Comparison of ENCODE assay signal across 23 cellular contexts in the genomic region with DNA sequence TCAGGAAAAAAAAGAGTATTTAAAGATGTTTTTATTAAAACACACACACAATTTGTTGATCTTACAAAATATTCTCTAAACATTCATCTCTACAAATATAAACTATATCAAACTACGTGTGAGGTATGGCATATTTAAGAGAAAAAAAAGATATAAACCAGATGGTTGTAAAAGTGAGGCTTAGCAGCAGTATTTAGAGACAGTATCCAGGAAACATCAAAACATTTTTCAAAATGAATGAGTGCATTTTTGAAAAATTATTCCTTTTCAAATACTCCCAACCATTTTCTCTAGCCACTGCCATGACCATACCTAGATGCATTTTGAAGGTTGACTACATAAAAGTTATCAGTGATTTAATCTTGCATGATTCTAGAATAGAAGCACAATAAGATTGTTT. TPM values are rescaled to one million over a fixed set of nuclear protein-coding genes. Genes with fewer than 3 reads are reported as not detected.
DNase-seq lines count a peak whose midpoint lies in the region; ATAC-seq, FAIRE-seq and TF ChIP-seq lines count a peak whose summit lies in the region.
"Had no signal": no experiment of that assay in that cellular context is flagged by ENCODE, and none has a peak within 500 bp of the region (broad histone marks: within the 10 kb centered on the region; RNA-seq: fewer than 3 reads in every experiment).

No MANE protein-coding gene starts in this region.

- H3K9me3 ChIP-seq in pancreas: no peaks in the 10 kb centered on the region
- H3K9me3 ChIP-seq: Caco-2, HAP-1 had no signal

- DNase-seq in HCEC 1CT (peak; percentile 32), fibroblast of villous mesenchyme (ENCODE audit: low read depth) (peak; percentile 82), pancreas (no peak), DMS79 treated with DMSO at 0.1 percent for 48 hours (lab: John Stamatoyannopoulos, UW) (no peak), nephron progenitor cell (no peak), NCI-H2196 (lab: John Stamatoyannopoulos, UW; ENCODE audit: unreplicated experiment) (no peak)
- DNase-seq: Caco-2; CD4-positive, CD25-positive, alpha-beta regulatory T cell; CD8-positive, alpha-beta T cell; DMS153; EL; GDM1; GOT3 had no signal

- H3K27ac Mint-ChIP-seq in nephron progenitor cell: no peak overlapping the region
- H3K27ac Mint-ChIP-seq: B cell; CD4-positive, CD25-positive, alpha-beta regulatory T cell; CD8-positive, alpha-beta T cell had no signal

- intact Hi-C loops in pancreas (cut with DNase I): no loop called here

- TF ChIP-seq CTCF in fibroblast of villous mesenchyme (IDR thresholded peaks at IDR 0.05; ENCODE audit: insufficient read depth, low read depth, low read length) (no peak), pancreas (IDR thresholded peaks at IDR 0.05) (no peak), nephron progenitor cell (IDR thresholded peaks at IDR 0.05) (no peak)

- no peaks in the 10 kb centered on the region for H3K4me1 ChIP-seq in pancreas
- H3K4me1 ChIP-seq: Caco-2, HAP-1 had no signal

- H3K36me3 ChIP-seq in pancreas: no peaks in the 10 kb centered on the region
- H3K36me3 ChIP-seq: BLaER1, HAP-1 had no signal

- FAIRE-seq in pancreas (lab: Jason Lieb, UNC): peak; percentile 51
- FAIRE-seq: A204.1, GM12878, GM19239, H54 had no signal

- H3K27ac ChIP-seq in pancreas: no peak overlapping the region
- H3K27ac ChIP-seq: 22Rv1, BLaER1, C4-2B had no signal

- H3K9me3 Mint-ChIP-seq in nephron progenitor cell: no peaks in the 10 kb centered on the region
- H3K9me3 Mint-ChIP-seq: CD8-positive, alpha-beta T cell had no signal

- 59 to 87% methylated on average over 1 of the region's 1 CpG for WGBS in pancreas, 2 donors

- no peak overlapping the region for H3K4me3 Mint-ChIP-seq in nephron progenitor cell
- H3K4me3 Mint-ChIP-seq: B cell; CD4-positive, CD25-positive, alpha-beta regulatory T cell; CD8-positive, alpha-beta T cell had no signal

- no peaks in the 10 kb centered on the region for H3K27me3 ChIP-seq in pancreas
- H3K27me3 ChIP-seq: BLaER1 had no signal

- peaks cover 8% of the 10 kb centered on the region for H3K4me1 Mint-ChIP-seq in nephron progenitor cell
- H3K4me1 Mint-ChIP-seq: CD4-positive, CD25-positive, alpha-beta regulatory T cell had no signal

- ATAC-seq in SK-N-SH treated with all-trans-retinoic acid at 6 μM for 48 hours (peak; percentile 62), pancreas (no peak)
- ATAC-seq: CD8-positive, alpha-beta T cell; GM12878 had no signal

- peaks cover 4% of the 10 kb centered on the region for H3K27me3 Mint-ChIP-seq in nephron progenitor cell (ENCODE audit: low read depth, poor library complexity)
- H3K27me3 Mint-ChIP-seq: B cell; CD4-positive, CD25-positive, alpha-beta regulatory T cell had no signal

- H3K36me3 Mint-ChIP-seq in nephron progenitor cell (ENCODE audit: low read depth): no peaks in the 10 kb centered on the region
- H3K36me3 Mint-ChIP-seq: CD4-positive, CD25-positive, alpha-beta regulatory T cell; CD8-positive, alpha-beta T cell had no signal

- H3K4me3 ChIP-seq in fibroblast of villous mesenchyme (ENCODE audit: low read depth, low read length) (no peak overlapping the region), pancreas (no peak overlapping the region)
- H3K4me3 ChIP-seq: BLaER1, GM12878, HAP-1 had no signal

TF ChIP-seq in SK-N-SH treated with all-trans-retinoic acid at 6 μM for 48 hours, 23 proteins besides CTCF, POLR2A, EP300 and RAD21:
- TF ChIP-seq, protein P1, sequence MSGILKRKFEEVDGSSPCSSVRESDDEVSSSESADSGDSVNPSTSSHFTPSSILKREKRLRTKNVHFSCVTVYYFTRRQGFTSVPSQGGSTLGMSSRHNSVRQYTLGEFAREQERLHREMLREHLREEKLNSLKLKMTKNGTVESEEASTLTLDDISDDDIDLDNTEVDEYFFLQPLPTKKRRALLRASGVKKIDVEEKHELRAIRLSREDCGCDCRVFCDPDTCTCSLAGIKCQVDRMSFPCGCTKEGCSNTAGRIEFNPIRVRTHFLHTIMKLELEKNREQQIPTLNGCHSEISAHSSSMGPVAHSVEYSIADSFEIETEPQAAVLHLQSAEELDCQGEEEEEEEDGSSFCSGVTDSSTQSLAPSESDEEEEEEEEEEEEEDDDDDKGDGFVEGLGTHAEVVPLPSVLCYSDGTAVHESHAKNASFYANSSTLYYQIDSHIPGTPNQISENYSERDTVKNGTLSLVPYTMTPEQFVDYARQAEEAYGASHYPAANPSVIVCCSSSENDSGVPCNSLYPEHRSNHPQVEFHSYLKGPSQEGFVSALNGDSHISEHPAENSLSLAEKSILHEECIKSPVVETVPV (CRISPR knock-in tag; IDR thresholded peaks at IDR 0.05): no peak
- TF ChIP-seq ISL1 (CRISPR knock-in tag; IDR thresholded peaks at IDR 0.05): peak; percentile 34

RNA-seq across cellular contexts. Expression of a gene that starts 38.2 kb away (rescaled TPM):
- total RNA-seq in fibroblast of villous mesenchyme (3.9 and 6.5 TPM in 2 replicates), pancreas (10 to 100 TPM in 1 of 6 donors, 1 to 10 TPM in 5; 5.2 to 12.9 (median 6.4) TPM)
- under 1 TPM; 0.61 to 0.73 TPM for polyA plus RNA-seq in pancreas
- polyA plus RNA-seq: GM12878 had no signal

Comparison
In these comparisons a context has a peak if more than half of its experiments do, and no peak if none do; other contexts are left out.
1. DNase-seq: peak in HCEC 1CT (single experiment) and fibroblast of villous mesenchyme (single experiment); none in pancreas (0 of 6), DMS79 treated with DMSO at 0.1 percent for 48 hours (single experiment), nephron progenitor cell (single experiment) and NCI-H2196 (single experiment).